ENCODE assay signal across 9 cellular contexts in genomic region chr1:84122780-84123382, GRCh38. TPM values are rescaled to one million over a fixed set of nuclear protein-coding genes. Genes with fewer than 3 reads are reported as not detected.
DNase-seq lines count a peak whose midpoint lies in the region; ATAC-seq and TF ChIP-seq lines count a peak whose summit lies in the region.
"Had no signal": no experiment of that assay in that cellular context is flagged by ENCODE, and none has a peak within 500 bp of the region (broad histone marks: within the 10 kb centered on the region; RNA-seq: fewer than 3 reads in every experiment).

No MANE protein-coding gene starts in this region.

- no peaks in the 10 kb centered on the region for H3K9me3 ChIP-seq in CD8-positive, alpha-beta T cell (ENCODE audit: low read length)

- no peaks in the 10 kb centered on the region for H3K27me3 Mint-ChIP-seq in CD8-positive, alpha-beta T cell (ENCODE audit: low read depth)
- H3K27me3 Mint-ChIP-seq: IgD-negative memory B cell had no signal

- CTCF ChIA-PET in CD8-positive, alpha-beta T cell (lab: Charles Lee) = interaction anchor here (0.6 to 8.1 kb wide), 11 partner anchors 11 to 631 kb away, joined by 3 to 68 read pairs (median 3); no protein-coding TSS in a partner anchor

- ATAC-seq in CD8-positive, alpha-beta T cell = peak; percentile 68
- ATAC-seq in GM19455 (IDR thresholded peaks at IDR 0.05; ENCODE audit: unreplicated experiment) = peak; percentile 75

- POLR2A ChIA-PET in CD8-positive, alpha-beta T cell (lab: Charles Lee) = no interaction called here

- intact Hi-C loops in CD8-positive, alpha-beta T cell (cut with DNase I, micrococcal nuclease) = loop anchor here (1.0 to 5.0 kb wide), 3 partner anchors 46 to 218 kb away; no protein-coding TSS in a partner anchor

- no peaks in the 10 kb centered on the region for H3K4me1 Mint-ChIP-seq in CD8-positive, alpha-beta T cell (ENCODE audit: low read depth)
- H3K4me1 Mint-ChIP-seq: IgD-negative memory B cell had no signal

- H3K4me1 ChIP-seq in CD8-positive, alpha-beta T cell (ENCODE audit: insufficient read depth, low read length) = no peaks in the 10 kb centered on the region

- no peaks in the 10 kb centered on the region for H3K27me3 ChIP-seq in CD8-positive, alpha-beta T cell (ENCODE audit: insufficient read depth, low read length)

- H3K36me3 ChIP-seq in CD8-positive, alpha-beta T cell (ENCODE audit: insufficient read depth, low read length) = no peaks in the 10 kb centered on the region

- no peaks in the 10 kb centered on the region for H3K36me3 Mint-ChIP-seq in CD8-positive, alpha-beta T cell

- H3K4me3 ChIP-seq in CD8-positive, alpha-beta T cell (ENCODE audit: low read depth, low read length) = no peak overlapping the region

- H3K27ac ChIP-seq in CD8-positive, alpha-beta T cell (ENCODE audit: low read depth, low read length) = no peak overlapping the region

- H3K27ac Mint-ChIP-seq in CD8-positive, alpha-beta T cell = no peak overlapping the region
- H3K27ac Mint-ChIP-seq: IgD-negative memory B cell had no signal

- H3K9me3 Mint-ChIP-seq in CD8-positive, alpha-beta T cell = no peaks in the 10 kb centered on the region
- H3K9me3 Mint-ChIP-seq: IgD-negative memory B cell had no signal

- peak; percentile 90 for TF ChIP-seq CTCF in CD8-positive, alpha-beta T cell (IDR thresholded peaks at IDR 0.05)

- peak; percentile 15 to 60 (median 50) for DNase-seq in CD8-positive, alpha-beta T cell
- DNase-seq in LHCN-M2 (ENCODE audit: low read depth) = peak; percentile 50
- DNase-seq in SK-N-DZ (ENCODE audit: low spot score) = peak; percentile 19
- DNase-seq in astrocyte of the hippocampus (ENCODE audit: low read depth, low spot score) = peak; percentile 70
- DNase-seq in islet precursor cell = peak; percentile 50
- DNase-seq in stimulated activated CD4-positive, alpha-beta T cell treated with anti-CD3 and anti-CD28 coated beads, TNF-alpha, amount 100 ng/mL, for 1 hour (ENCODE audit: low read depth in 3 of 3, low spot score in 1 of 3) = peak in 2 of 3 donors; percentile 17 to 28
- DNase-seq in kidney glomerular epithelial cell (lab: John Stamatoyannopoulos, UW) = no peak

- no peak overlapping the region for H3K4me3 Mint-ChIP-seq in CD8-positive, alpha-beta T cell
- H3K4me3 Mint-ChIP-seq: IgD-negative memory B cell had no signal

RNA-seq across cellular contexts. Expression of gene PRKACB, which starts 21.2 kb away (rescaled TPM):
- 10 to 100 TPM; 50.9 to 55.8 TPM for total RNA-seq in CD8-positive, alpha-beta T cell
- 24.0 and 29.3 TPM in 2 replicates for total RNA-seq in LHCN-M2 (2014; rRNA removed)
- polyA plus RNA-seq in LHCN-M2 (2012) = 9.1 TPM
- 8.3 and 8.5 TPM in 2 replicates for polyA plus RNA-seq in SK-N-DZ (2014; cell fraction: cytosol; rRNA removed)
- polyA plus RNA-seq in SK-N-DZ (2014; cell fraction: nucleus; rRNA removed) = 5.0 and 6.5 TPM in 2 replicates
